Comparison of ENCODE assay signal across 13 cellular contexts in genomic region chr2:24771099-24771498, GRCh38.
"Had no signal": no experiment of that assay in that cellular context is flagged by ENCODE, and none has a peak within 500 bp of the region (broad histone marks: within the 10 kb centered on the region; RNA-seq: fewer than 3 reads in every experiment).

No MANE protein-coding gene starts in this region.

- H3K9me3 ChIP-seq: esophagus muscularis mucosa, suprapubic skin had no signal

- H3K4me3 Mint-ChIP-seq: activated CD4-positive, alpha-beta memory T cell treated with anti-CD3 and anti-CD28 coated beads, Interleukin-2, amount 10 ng/mL, durations not matched to agents 7 days and 5 days; activated CD4-positive, alpha-beta T cell treated with anti-CD3 and anti-CD28 coated beads for 36 hours; activated naive CD8-positive, alpha-beta T cell treated with anti-CD3 and anti-CD28 coated beads, Interleukin-2, amount 50 U/mL, for 24 hours; stimulated activated naive CD8-positive, alpha-beta T cell treated with anti-CD3 and anti-CD28 coated beads, Interleukin-15, Interleukin-2, amounts not matched to agents 100 ng/mL and 50 ng/mL, for 24 hours; T-helper 1 cell treated with Interleukin-12 subunit alpha and Interleukin-12 subunit beta and Interleukin-4 antibody, amounts not matched to agents 30 μg/mL and 1 μg/mL, for 36 hours; type B pancreatic cell had no signal

- H3K4me3 ChIP-seq: esophagus muscularis mucosa, skin epidermis, suprapubic skin had no signal

- ATAC-seq: activated CD4-positive, alpha-beta T cell treated with anti-CD3 and anti-CD28 coated beads for 36 hours; activated naive CD8-positive, alpha-beta T cell treated with anti-CD3 and anti-CD28 coated beads, Interleukin-2, amount 50 U/mL, for 24 hours had no signal

- H3K9me3 Mint-ChIP-seq: activated CD4-positive, alpha-beta memory T cell treated with anti-CD3 and anti-CD28 coated beads, Interleukin-2, amount 10 ng/mL, durations not matched to agents 7 days and 5 days; activated naive CD8-positive, alpha-beta T cell treated with anti-CD3 and anti-CD28 coated beads, Interleukin-2, amount 50 U/mL, for 24 hours; stimulated activated naive CD8-positive, alpha-beta T cell treated with anti-CD3 and anti-CD28 coated beads, Interleukin-15, Interleukin-2, amounts not matched to agents 100 ng/mL and 50 ng/mL, for 24 hours; T-helper 1 cell treated with Interleukin-12 subunit alpha and Interleukin-12 subunit beta and Interleukin-4 antibody, amounts not matched to agents 30 μg/mL and 1 μg/mL, for 36 hours; type B pancreatic cell had no signal

- H3K27ac Mint-ChIP-seq: activated CD4-positive, alpha-beta memory T cell treated with anti-CD3 and anti-CD28 coated beads, Interleukin-2, amount 10 ng/mL, durations not matched to agents 7 days and 5 days; activated CD4-positive, alpha-beta T cell treated with anti-CD3 and anti-CD28 coated beads for 36 hours; activated naive CD8-positive, alpha-beta T cell treated with anti-CD3 and anti-CD28 coated beads, Interleukin-2, amount 50 U/mL, for 24 hours; stimulated activated naive CD8-positive, alpha-beta T cell treated with anti-CD3 and anti-CD28 coated beads, Interleukin-15, Interleukin-2, amounts not matched to agents 100 ng/mL and 50 ng/mL, for 24 hours; T-helper 1 cell treated with Interleukin-12 subunit alpha and Interleukin-12 subunit beta and Interleukin-4 antibody, amounts not matched to agents 30 μg/mL and 1 μg/mL, for 36 hours; type B pancreatic cell had no signal

- H3K27ac ChIP-seq: esophagus muscularis mucosa, skin epidermis, suprapubic skin had no signal

- H3K27me3 Mint-ChIP-seq: activated CD4-positive, alpha-beta memory T cell treated with anti-CD3 and anti-CD28 coated beads, Interleukin-2, amount 10 ng/mL, durations not matched to agents 7 days and 5 days; activated CD4-positive, alpha-beta T cell treated with anti-CD3 and anti-CD28 coated beads for 36 hours; activated naive CD8-positive, alpha-beta T cell treated with anti-CD3 and anti-CD28 coated beads, Interleukin-2, amount 50 U/mL, for 24 hours; stimulated activated naive CD8-positive, alpha-beta T cell treated with anti-CD3 and anti-CD28 coated beads, Interleukin-15, Interleukin-2, amounts not matched to agents 100 ng/mL and 50 ng/mL, for 24 hours; type B pancreatic cell had no signal

- H3K27me3 ChIP-seq: esophagus muscularis mucosa, suprapubic skin had no signal

- DNase-seq: activated CD4-positive, alpha-beta memory T cell treated with anti-CD3 and anti-CD28 coated beads, Interleukin-2, amount 10 ng/mL, durations not matched to agents 7 days and 5 days; activated CD4-positive, alpha-beta T cell treated with anti-CD3 and anti-CD28 coated beads for 36 hours; activated CD8-positive, alpha-beta memory T cell treated with anti-CD3 and anti-CD28 coated beads, Interleukin-2, amount 50 U/mL, for 4 hours; activated naive CD8-positive, alpha-beta T cell treated with anti-CD3 and anti-CD28 coated beads, Interleukin-2, amount 50 U/mL, for 24 hours; hypothalamus; kidney glomerular epithelial cell; retina had no signal
